Comparison of ENCODE assay signal across 8 cellular contexts in the genomic region with DNA sequence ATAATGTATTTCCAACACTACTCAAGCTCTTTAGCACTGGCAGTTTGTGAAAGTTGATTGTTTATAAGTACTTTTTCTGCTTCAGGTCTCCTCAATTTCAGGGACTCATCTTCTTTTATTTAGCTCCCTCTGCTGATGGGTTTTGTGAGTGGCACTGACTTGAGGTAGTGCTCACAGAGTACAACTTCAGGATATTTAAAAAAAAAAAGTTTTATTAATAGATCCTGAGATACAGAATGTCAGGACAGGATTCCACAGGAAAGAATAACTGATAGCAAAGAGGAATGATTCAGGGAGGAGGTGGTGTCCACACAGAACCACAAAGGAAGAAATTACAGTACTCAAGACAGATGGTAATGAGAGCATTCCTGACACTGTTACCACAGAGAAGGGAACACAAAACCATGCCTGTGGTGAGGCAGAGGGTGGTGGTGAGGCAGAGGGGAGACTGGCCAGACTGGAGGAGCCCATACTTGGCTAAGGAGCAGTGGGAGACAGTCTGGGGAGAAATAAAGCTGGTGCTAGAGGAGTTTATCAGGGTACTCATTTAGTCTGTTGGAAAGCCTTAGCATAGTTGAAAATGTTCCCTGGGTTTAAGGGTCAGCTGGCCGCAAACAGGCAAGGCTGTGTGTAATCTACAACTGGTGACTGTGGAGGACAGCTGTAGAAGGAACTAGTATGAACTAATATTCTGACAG.
A peak's percentile ranks its signal among the peaks of the same experiment; 100 is the strongest.
DNase-seq lines count a peak whose midpoint lies in the region; ATAC-seq and TF ChIP-seq lines count a peak whose summit lies in the region.

No MANE protein-coding gene starts in this region.

- ATAC-seq in Panc1 (peak; percentile 81), thoracic aorta (ENCODE audit: insufficient number of reproducible peaks, low FRiP score, low read depth) (no peak)

- H3K4me1 Mint-ChIP-seq in activated CD4-positive, alpha-beta memory T cell treated with anti-CD3 and anti-CD28 coated beads, Interleukin-2, amount 10 ng/mL, durations not matched to agents 7 days and 5 days = no peaks in the 10 kb centered on the region
- H3K4me1 Mint-ChIP-seq in activated CD4-positive, alpha-beta memory T cell treated with anti-CD3 and anti-CD28 coated beads for 36 hours (ENCODE audit: low read depth) = peaks cover 13% of the 10 kb centered on the region

- H3K9me3 ChIP-seq in Panc1 (ENCODE audit: control insufficient read depth, insufficient read depth, low read depth, low read length) (no peaks in the 10 kb centered on the region), thoracic aorta (no peaks in the 10 kb centered on the region)
- H3K9me3 ChIP-seq in effector memory CD4-positive, alpha-beta T cell (ENCODE audit: control insufficient read depth, low read length) = no peaks in the 10 kb centered on the region

- H3K4me3 Mint-ChIP-seq in activated CD4-positive, alpha-beta memory T cell treated with anti-CD3 and anti-CD28 coated beads, Interleukin-2, amount 10 ng/mL, durations not matched to agents 7 days and 5 days = no peak overlapping the region
- H3K4me3 Mint-ChIP-seq in activated CD4-positive, alpha-beta memory T cell treated with anti-CD3 and anti-CD28 coated beads for 36 hours = no peak overlapping the region

- in situ Hi-C loops in Panc1 (cut with HindIII; ENCODE audit: low pct_unique_long_range_greater_than_20kb, low sequenced_read_pairs) = no loop called here

- H3K9me3 Mint-ChIP-seq in activated CD4-positive, alpha-beta memory T cell treated with anti-CD3 and anti-CD28 coated beads, Interleukin-2, amount 10 ng/mL, durations not matched to agents 7 days and 5 days = no peaks in the 10 kb centered on the region
- no peaks in the 10 kb centered on the region for H3K9me3 Mint-ChIP-seq in activated CD4-positive, alpha-beta memory T cell treated with anti-CD3 and anti-CD28 coated beads for 36 hours

- H3K36me3 ChIP-seq in Panc1 (ENCODE audit: control insufficient read depth, insufficient read depth, low read length) (no peaks in the 10 kb centered on the region), thoracic aorta (no peaks in the 10 kb centered on the region)
- no peaks in the 10 kb centered on the region for H3K36me3 ChIP-seq in effector memory CD4-positive, alpha-beta T cell (ENCODE audit: control insufficient read depth, insufficient read depth, low read length)

- H3K27ac ChIP-seq in Panc1 (ENCODE audit: low read length) (peak overlapping the region; percentile 30; the same call in 1 of the 2 replicates), thoracic aorta (peak overlapping the region; percentile 30 to 59)
- no peak overlapping the region for H3K27ac ChIP-seq in effector memory CD4-positive, alpha-beta T cell (ENCODE audit: insufficient read depth, low read length, poor library complexity, severe bottlenecking)

- intact Hi-C loops in activated CD4-positive, alpha-beta memory T cell treated with anti-CD3 and anti-CD28 coated beads for 36 hours (cut with micrococcal nuclease) = loop anchor here (1.0 kb wide), 1 partner anchor 56 kb away; no protein-coding TSS in a partner anchor
- intact Hi-C loops in Panc1 (cut with micrococcal nuclease; ENCODE audit: unreplicated experiment) = loop anchor here (5.0 kb wide), 1 partner anchor 55 kb away; no protein-coding TSS in a partner anchor

- CTCF ChIA-PET in activated CD4-positive, alpha-beta memory T cell treated with anti-CD3 and anti-CD28 coated beads, Interleukin-2, amount 10 ng/mL, durations not matched to agents 7 days and 5 days (lab: Charles Lee) = interaction anchor here (0.7 to 2.9 kb wide), 20 partner anchors 9 to 293 kb away, joined by 3 to 19 read pairs (median 4); a partner anchor contains a TSS
- CTCF ChIA-PET in activated CD4-positive, alpha-beta memory T cell treated with anti-CD3 and anti-CD28 coated beads for 36 hours (lab: Charles Lee) = interaction anchor here (0.7 to 4.8 kb wide), 21 partner anchors 9 to 295 kb away, joined by 3 to 49 read pairs (median 3); a partner anchor contains a TSS
- CTCF ChIA-PET in Panc1 (lab: Charles Lee) = interaction anchor here (0.6 to 1.4 kb wide), 10 partner anchors 9 to 205 kb away, joined by 3 to 7 read pairs (median 3); a partner anchor contains a TSS

- H3K4me3 ChIP-seq in Panc1 (ENCODE audit: low read depth in 2 of 2, low read length in 2 of 2) (no peak overlapping the region), thoracic aorta (no peak overlapping the region)
- H3K4me3 ChIP-seq in effector memory CD4-positive, alpha-beta T cell (ENCODE audit: insufficient read depth, low read depth, low read length, poor library complexity, severe bottlenecking) = no peak overlapping the region

- peaks cover 11% of the 10 kb centered on the region for H3K4me1 ChIP-seq in Panc1 (ENCODE audit: control insufficient read depth, insufficient read depth, low read length)
- H3K4me1 ChIP-seq in thoracic aorta (ENCODE audit: control insufficient read depth in 1 of 2, low read depth in 2 of 2) = peaks cover 15 to 31% of the 10 kb centered on the region in 2 donors
- H3K4me1 ChIP-seq in effector memory CD4-positive, alpha-beta T cell (ENCODE audit: control insufficient read depth, insufficient read depth, low read length, poor library complexity, severe bottlenecking) = no peaks in the 10 kb centered on the region

- no peak overlapping the region for H3K27ac Mint-ChIP-seq in activated CD4-positive, alpha-beta memory T cell treated with anti-CD3 and anti-CD28 coated beads, Interleukin-2, amount 10 ng/mL, durations not matched to agents 7 days and 5 days
- no peak overlapping the region for H3K27ac Mint-ChIP-seq in activated CD4-positive, alpha-beta memory T cell treated with anti-CD3 and anti-CD28 coated beads for 36 hours

- POLR2A ChIA-PET in activated CD4-positive, alpha-beta memory T cell treated with anti-CD3 and anti-CD28 coated beads, Interleukin-2, amount 10 ng/mL, durations not matched to agents 7 days and 5 days (lab: Charles Lee) = interaction anchor here (1.1 to 1.8 kb wide), 2 partner anchors 96 to 191 kb away, joined by 3 to 4 read pairs; a partner anchor contains a TSS
- POLR2A ChIA-PET in activated CD4-positive, alpha-beta memory T cell treated with anti-CD3 and anti-CD28 coated beads for 36 hours (lab: Charles Lee) = no interaction called here
- POLR2A ChIA-PET in Panc1 (lab: Charles Lee) = interaction anchor here (0.6 kb wide), 1 partner anchor 191 kb away, joined by 4 read pairs; a partner anchor contains a TSS

- peak; percentile 20 for DNase-seq in activated CD4-positive, alpha-beta memory T cell treated with anti-CD3 and anti-CD28 coated beads, Interleukin-2, amount 10 ng/mL, durations not matched to agents 7 days and 5 days
- no peak for DNase-seq in activated CD4-positive, alpha-beta memory T cell treated with anti-CD3 and anti-CD28 coated beads for 36 hours
- DNase-seq in HPDE6-E6E7 (ENCODE audit: extremely low spot score) = peak; percentile 32
- DNase-seq in Panc1 (ENCODE audit: low read depth, low spot score) = no peak
- peak; percentile 78 for DNase-seq in dedifferentiated amniotic fluid mesenchymal stem cell (ENCODE audit: extremely low spot score)
- peak; percentile 82 for DNase-seq in left kidney (ENCODE audit: low read depth, low spot score)
- DNase-seq in thoracic aorta (ENCODE audit: low spot score) = no peak
- no peak for DNase-seq in effector memory CD4-positive, alpha-beta T cell

- BruUV-seq in Panc1 (replicated peaks; lab: Mats Ljungman, UMichigan) = no TSS peak

- TF ChIP-seq CTCF in Panc1 (IDR thresholded peaks at IDR 0.05) (peak; percentile 74; the same call in 1 of the 2 replicates), thoracic aorta (IDR thresholded peaks at IDR 0.05) (peak; percentile 34)

- no peaks in the 10 kb centered on the region for H3K27me3 Mint-ChIP-seq in activated CD4-positive, alpha-beta memory T cell treated with anti-CD3 and anti-CD28 coated beads, Interleukin-2, amount 10 ng/mL, durations not matched to agents 7 days and 5 days
- no peaks in the 10 kb centered on the region for H3K27me3 Mint-ChIP-seq in activated CD4-positive, alpha-beta memory T cell treated with anti-CD3 and anti-CD28 coated beads for 36 hours

- no peaks in the 10 kb centered on the region for H3K36me3 Mint-ChIP-seq in activated CD4-positive, alpha-beta memory T cell treated with anti-CD3 and anti-CD28 coated beads, Interleukin-2, amount 10 ng/mL, durations not matched to agents 7 days and 5 days (ENCODE audit: low read depth)
- H3K36me3 Mint-ChIP-seq in activated CD4-positive, alpha-beta memory T cell treated with anti-CD3 and anti-CD28 coated beads for 36 hours = no peaks in the 10 kb centered on the region

- no peaks in the 10 kb centered on the region for H3K27me3 ChIP-seq in Panc1 (ENCODE audit: control insufficient read depth, insufficient read depth, low read length)
- no peaks in the 10 kb centered on the region for H3K27me3 ChIP-seq in thoracic aorta (replicated peaks; ENCODE audit: insufficient read depth)
- H3K27me3 ChIP-seq in effector memory CD4-positive, alpha-beta T cell (replicated peaks; ENCODE audit: control insufficient read depth, insufficient read depth, low read length, poor library complexity, severe bottlenecking) = no peaks in the 10 kb centered on the region

Comparison
In these comparisons a context has a peak if more than half of its experiments do, and no peak if none do; other contexts are left out.
1. DNase-seq: peak in activated CD4-positive, alpha-beta memory T cell treated with anti-CD3 and anti-CD28 coated beads, Interleukin-2, amount 10 ng/mL, durations not matched to agents 7 days and 5 days (single experiment), HPDE6-E6E7 (single experiment), dedifferentiated amniotic fluid mesenchymal stem cell (single experiment) and left kidney (single experiment); none in activated CD4-positive, alpha-beta memory T cell treated with anti-CD3 and anti-CD28 coated beads for 36 hours (single experiment), Panc1 (single experiment), thoracic aorta (single experiment) and effector memory CD4-positive, alpha-beta T cell (0 of 3).